Comparison of ENCODE assay signal across 30 cellular contexts in genomic region chr1:11869104-11869503, GRCh38. TPM values are rescaled to one million over a fixed set of nuclear protein-coding genes. Genes with fewer than 3 reads are reported as not detected.
"Had no signal": no experiment of that assay in that cellular context is flagged by ENCODE, and none has a peak within 500 bp of the region (broad histone marks: within the 10 kb centered on the region; RNA-seq: fewer than 3 reads in every experiment).

No MANE protein-coding gene starts in this region.

- H3K4me1 ChIP-seq: stomach, testis, tibial nerve, transverse colon, upper lobe of left lung, upper lobe of right lung, uterus, vagina had no signal

- ATAC-seq: stimulated activated effector memory CD8-positive, alpha-beta T cell treated with anti-CD3 and anti-CD28 coated beads, Interleukin-12 subunit alpha, Interleukin-12 subunit beta, amount 100 ng/mL, for 72 hours; stimulated activated memory B cell treated with anti-CD40 and anti-IgM and Interleukin-4, amounts not matched to agents 10 μg/mL and 1 μg/mL and 100 μg/mL, for 72 hours; stimulated activated naive B cell treated with anti-CD40 and anti-IgM and Interleukin-4, amounts not matched to agents 10 μg/mL and 1 μg/mL and 100 μg/mL, for 72 hours; stimulated activated naive CD8-positive, alpha-beta T cell treated with anti-CD3 and anti-CD28 coated beads, Interleukin-15, amount 100 ng/mL, for 72 hours; stimulated activated naive CD8-positive, alpha-beta T cell treated with anti-CD3 and anti-CD28 coated beads, Interleukin-15, Interleukin-2, amounts not matched to agents 100 U/mL and 50 U/mL, for 24 hours; upper lobe of right lung had no signal

- H3K27me3 ChIP-seq: testis, thyroid gland, upper lobe of left lung, uterus, vagina had no signal

- DNase-seq: stimulated activated CD4-positive, alpha-beta T cell treated with anti-CD3 and anti-CD28 coated beads, Interleukin-2, amount 100 ng/mL, for 48 hours; stimulated activated CD4-positive, alpha-beta T cell treated with anti-CD3 and anti-CD28 coated beads, Interleukin-4, amount 100 ng/mL, for 1 hour; stimulated activated CD4-positive, alpha-beta T cell treated with anti-CD3 and anti-CD28 coated beads, Interleukin-4, amount 100 ng/mL, for 24 hours; stimulated activated CD4-positive, alpha-beta T cell treated with anti-CD3 and anti-CD28 coated beads, Interleukin-4, amount 100 ng/mL, for 4 hours; stimulated activated CD8-positive, alpha-beta memory T cell treated with anti-CD3 and anti-CD28 coated beads, Interleukin-4, amount 100 ng/mL, for 48 hours; stimulated activated naive B cell treated with anti-CD40 and anti-IgM and Interleukin-4, amounts not matched to agents 10 μg/mL and 1 μg/mL and 100 μg/mL, for 72 hours; stimulated activated naive CD4-positive, alpha-beta T cell; stimulated activated naive CD4-positive, alpha-beta T cell treated with Interleukin-2 at 50 U/mL for 16 hours; stimulated activated naive CD8-positive, alpha-beta T cell treated with anti-CD3 and anti-CD28 coated beads, Interleukin-15, amount 100 ng/mL, for 72 hours; stimulated activated naive CD8-positive, alpha-beta T cell treated with anti-CD3 and anti-CD28 coated beads, Interleukin-15, Interleukin-2, amounts not matched to agents 100 U/mL and 50 U/mL, for 24 hours; stomach; substantia nigra; testis; tibial artery; transverse colon; upper lobe of left lung; upper lobe of right lung; uterus had no signal

- H3K4me3 ChIP-seq: stomach, suprapubic skin, testis, thoracic aorta, thyroid gland, tibial artery, tibial nerve, transverse colon, upper lobe of left lung, upper lobe of right lung, uterus, vagina had no signal

- H3K27ac ChIP-seq: stomach, suprapubic skin, testis, thoracic aorta, thyroid gland, tibial artery, tibial nerve, transverse colon, upper lobe of left lung, upper lobe of right lung, uterus, vagina had no signal

- FAIRE-seq: urothelium cell line had no signal

- H3K36me3 ChIP-seq: stomach, suprapubic skin, thoracic aorta, thyroid gland, tibial artery, tibial nerve, transverse colon, upper lobe of left lung, upper lobe of right lung, uterus, vagina had no signal

- H3K9me3 ChIP-seq: stomach, suprapubic skin, testis, thoracic aorta, thyroid gland, tibial artery, tibial nerve, transverse colon, upper lobe of left lung, upper lobe of right lung, uterus, vagina had no signal

RNA-seq across cellular contexts. Expression of gene NPPB, which starts 10.4 kb away (rescaled TPM):
- total RNA-seq: subcutaneous adipose tissue, suprapubic skin, temporal lobe, thoracic aorta, thyroid gland, tibial nerve, transverse colon, upper lobe of left lung, ureter, urinary bladder, uterus, vagina had no signal
- polyA plus RNA-seq: urinary bladder had no signal

RNA-seq across cellular contexts. Expression of gene NPPA, which starts 21.5 kb away (rescaled TPM):
- total RNA-seq: subcutaneous adipose tissue, suprapubic skin, testis, thoracic aorta, thyroid gland, transverse colon, ureter, urinary bladder, uterus, vagina had no signal
